18 cellular contexts compared by ENCODE assay signal in the genomic region with DNA sequence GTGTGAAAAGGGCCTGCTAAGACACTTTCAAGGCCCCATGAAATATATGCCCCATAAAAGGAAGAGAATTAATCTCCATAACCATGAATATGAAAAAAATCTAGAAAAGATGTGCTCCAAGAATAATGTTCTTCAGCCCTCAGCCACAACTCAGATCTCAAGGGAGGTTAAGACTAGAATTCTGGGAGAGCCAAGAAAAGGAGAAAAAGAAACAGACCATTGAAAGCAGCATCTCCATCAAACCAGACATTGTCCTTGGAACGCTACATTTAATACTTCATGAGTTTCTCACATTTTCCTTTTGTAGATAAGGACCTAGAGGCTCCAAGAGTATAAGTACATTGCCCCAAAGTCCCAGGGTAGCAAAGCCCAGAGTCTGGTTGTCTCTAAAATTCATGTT.
A peak's percentile ranks its signal among the peaks of the same experiment; 100 is the strongest.
DNase-seq lines count a peak whose midpoint lies in the region; ATAC-seq and TF ChIP-seq lines count a peak whose summit lies in the region.
"Had no signal": no experiment of that assay in that cellular context is flagged by ENCODE, and none has a peak within 500 bp of the region (broad histone marks: within the 10 kb centered on the region; RNA-seq: fewer than 3 reads in every experiment).

No MANE protein-coding gene starts in this region.

- peak overlapping the region; percentile 17 for H3K4me3 Mint-ChIP-seq in memory B cell
- H3K4me3 Mint-ChIP-seq: CD4-positive, alpha-beta memory T cell had no signal

- peaks cover 16% of the 10 kb centered on the region for H3K9me3 ChIP-seq in BLaER1
- H3K9me3 ChIP-seq in DOHH2 (ENCODE audit: control insufficient read depth, insufficient read depth, low read length) = peaks cover 8% of the 10 kb centered on the region; the same call in 1 of the 2 replicates
- H3K9me3 ChIP-seq in OCI-LY7 (ENCODE audit: low read length) = peaks cover 20% of the 10 kb centered on the region; the same call in 1 of the 2 replicates

- H3K4me1 ChIP-seq in BLaER1 (peaks cover 61% of the 10 kb centered on the region), DOHH2 (ENCODE audit: control insufficient read depth, low read length) (peaks cover 26% of the 10 kb centered on the region), OCI-LY7 (ENCODE audit: insufficient read depth, low read length, poor library complexity, severe bottlenecking) (peaks cover 27% of the 10 kb centered on the region)
- H3K4me1 ChIP-seq: A549 had no signal

- H3K9me2 ChIP-seq in DOHH2 (replicated peaks; ENCODE audit: control insufficient read depth, low read length) (no peaks in the 10 kb centered on the region), OCI-LY7 (ENCODE audit: insufficient read depth, low read length) (no peaks in the 10 kb centered on the region)

- CTCF ChIA-PET in OCI-LY7 (lab: Charles Lee; ENCODE audit: unreplicated experiment) = no interaction called here

- ATAC-seq in memory B cell (ENCODE audit: low read depth) = no peak
- ATAC-seq: A549, HCT116, HepG2, K562 had no signal

- TF ChIP-seq CTCF in DOHH2 (IDR thresholded peaks at IDR 0.05; ENCODE audit: low read depth, low read length, poor library complexity, severe bottlenecking) = no peak
- no peak for TF ChIP-seq CTCF in OCI-LY7 (conservative IDR thresholded peaks at IDR 0.05; ENCODE audit: low read length)

- peak overlapping the region; percentile 54; the same call in 1 of the 2 replicates for H3K9ac ChIP-seq in BLaER1
- H3K9ac ChIP-seq: GM23248 had no signal

- H3K36me3 ChIP-seq in BLaER1 = peaks cover 23% of the 10 kb centered on the region
- peaks cover 8% of the 10 kb centered on the region for H3K36me3 ChIP-seq in DOHH2 (ENCODE audit: control insufficient read depth, low read length)
- H3K36me3 ChIP-seq in OCI-LY7 (ENCODE audit: insufficient read depth, low read length) = peaks cover 28% of the 10 kb centered on the region

- H3F3A ChIP-seq in DOHH2 (ENCODE audit: control insufficient read depth, insufficient read depth) = no peaks in the 10 kb centered on the region

- DNase-seq in OCI-LY7 (ENCODE audit: low spot score) (no peak), memory B cell (ENCODE audit: low spot score in 2 of 2) (no peak), dermis blood vessel endothelial cell (no peak)
- DNase-seq in activated CD4-positive, alpha-beta T cell treated with anti-CD3 and anti-CD28 coated beads, Interleukin-2, amount 50 U/mL, for 48 hours = no peak
- no peak for DNase-seq in stimulated activated CD4-positive, alpha-beta T cell treated with anti-CD3 and anti-CD28 coated beads, Interleukin-12 subunit alpha, Interleukin-12 subunit beta, amount 100 ng/mL, for 4 hours
- no peak for DNase-seq in stimulated activated CD4-positive, alpha-beta T cell treated with anti-CD3 and anti-CD28 coated beads, Interleukin-4, amount 100 ng/mL, for 4 hours
- DNase-seq: CD4-positive, alpha-beta memory T cell; DMS153; DMS79 treated with DMSO at 0.1 percent for 48 hours; GDM1; GM23248 had no signal

- intact Hi-C loops in OCI-LY7 (cut with micrococcal nuclease; ENCODE audit: unreplicated experiment) = loop anchor here (2.0 kb wide), 1 partner anchor 19 kb away; no protein-coding TSS in a partner anchor

- H4K20me1 ChIP-seq in BLaER1 (no peaks in the 10 kb centered on the region), DOHH2 (ENCODE audit: control insufficient read depth, insufficient read depth, low read depth, low read length) (no peaks in the 10 kb centered on the region), OCI-LY7 (ENCODE audit: insufficient read depth, low read length) (no peaks in the 10 kb centered on the region)

- peaks cover 9% of the 10 kb centered on the region for H3K9me3 Mint-ChIP-seq in memory B cell

- peaks cover 38% of the 10 kb centered on the region for H3K4me1 Mint-ChIP-seq in memory B cell
- H3K4me1 Mint-ChIP-seq: CD4-positive, alpha-beta memory T cell had no signal

- peak overlapping the region; percentile 80 for H3K4me2 ChIP-seq in BLaER1
- peak overlapping the region; percentile 56 for H3K4me2 ChIP-seq in DOHH2 (ENCODE audit: low read length)
- peak overlapping the region; percentile 63 for H3K4me2 ChIP-seq in OCI-LY7 (ENCODE audit: low read length)
- H3K4me2 ChIP-seq: A549 had no signal

- peaks cover 22% of the 10 kb centered on the region for H3K36me3 Mint-ChIP-seq in memory B cell

- peak overlapping the region; percentile 56; the same call in 1 of the 2 replicates for H2AFZ ChIP-seq in OCI-LY7 (ENCODE audit: low read length)
- H2AFZ ChIP-seq: GM23248 had no signal

- H3K27ac ChIP-seq in BLaER1 (peak overlapping the region; percentile 82), DOHH2 (ENCODE audit: low read depth, low read length) (no peak overlapping the region), OCI-LY7 (ENCODE audit: low read depth, low read length, poor library complexity, severe bottlenecking) (peak overlapping the region; percentile 52)
- H3K27ac ChIP-seq: A549, C4-2B, GM23248 had no signal

- H3K27ac Mint-ChIP-seq in memory B cell = peak overlapping the region; percentile 75

- POLR2A ChIA-PET in OCI-LY7 (lab: Charles Lee) = interaction anchor here (0.5 kb wide), 1 partner anchor 336 kb away, joined by 3 read pairs; no protein-coding TSS in a partner anchor

- H3K27me3 ChIP-seq in BLaER1 (no peaks in the 10 kb centered on the region), DOHH2 (ENCODE audit: control insufficient read depth, low read length) (no peaks in the 10 kb centered on the region)

- H3K27me3 Mint-ChIP-seq in memory B cell = no peaks in the 10 kb centered on the region
- H3K27me3 Mint-ChIP-seq: CD4-positive, alpha-beta memory T cell had no signal

- no TSS peak for BruUV-seq in OCI-LY7 (replicated peaks; lab: Mats Ljungman, UMichigan)

- H3K79me2 ChIP-seq in DOHH2 (ENCODE audit: control insufficient read depth, low read length) = no peaks in the 10 kb centered on the region
- no peaks in the 10 kb centered on the region for H3K79me2 ChIP-seq in OCI-LY7 (ENCODE audit: insufficient read depth, low read depth, low read length)

- H3K4me3 ChIP-seq in BLaER1 (no peak overlapping the region), DOHH2 (ENCODE audit: low read length) (peak overlapping the region; percentile 42), OCI-LY7 (ENCODE audit: low read depth, low read length, poor library complexity, severe bottlenecking) (peak overlapping the region; percentile 9)
- H3K4me3 ChIP-seq: A549, GM23248, K562 had no signal
